20 cellular contexts compared by ENCODE assay signal in genomic region chr13:53238241-53238640, GRCh38.
DNase-seq lines count a peak whose midpoint lies in the region; TF ChIP-seq lines count a peak whose summit lies in the region.
"Had no signal": no experiment of that assay in that cellular context is flagged by ENCODE, and none has a peak within 500 bp of the region (broad histone marks: within the 10 kb centered on the region; RNA-seq: fewer than 3 reads in every experiment).

No MANE protein-coding gene starts in this region.

- H3K36me3 ChIP-seq in thyroid gland, result no peaks in the 10 kb centered on the region
- H3K36me3 ChIP-seq: gastroesophageal sphincter, left ventricle myocardium inferior, right atrium auricular region had no signal

- WGBS in thyroid gland, 2 donors, result 21 to 28% methylated on average over 10 of the region's 10 CpGs

- peak; percentile 30 for DNase-seq in NCI-H748 (lab: John Stamatoyannopoulos, UW; ENCODE audit: unreplicated experiment)
- no peak for DNase-seq in NCI-H748 treated with DMSO at 0.1 percent for 48 hours (lab: John Stamatoyannopoulos, UW)
- peak; percentile 1 for DNase-seq in NCI-H2227 treated with DMSO at 0.1 percent for 48 hours (lab: John Stamatoyannopoulos, UW)
- peak; percentile 1 for DNase-seq in astrocyte of the hippocampus (ENCODE audit: low read depth, low spot score)
- peak; percentile 4 to 16 for DNase-seq in thyroid gland
- DNase-seq in SIG-M5 treated with dmso at 0.1 percent for 504 hours (lab: John Stamatoyannopoulos, UW; ENCODE audit: unreplicated experiment), result no peak
- DNase-seq in stimulated activated CD4-positive, alpha-beta T cell treated with anti-CD3 and anti-CD28 coated beads, Interleukin-15, amount 100 ng/mL, for 24 hours, result no peak
- no peak for DNase-seq in activated T-cell treated with anti-CD3 and anti-CD28 coated beads, Interleukin-2, amount 50 U/mL, for 48 hours
- DNase-seq: activated CD4-positive, alpha-beta T cell treated with anti-CD3 and anti-CD28 coated beads for 1 hour; activated CD8-positive, alpha-beta memory T cell treated with anti-CD3 and anti-CD28 coated beads, Interleukin-2, amount 10 ng/mL, durations not matched to agents 7 days and 5 days; activated naive CD8-positive, alpha-beta T cell treated with anti-CD3 and anti-CD28 coated beads, Interleukin-2, amount 50 U/mL, for 24 hours; DND-41; GOT3; left ventricle myocardium inferior; NCI-H2081 treated with DMSO at 0.1 percent for 48 hours; OCI-M1; stimulated activated naive CD4-positive, alpha-beta T cell; trophoblast cell had no signal

- intact Hi-C loops in thyroid gland (cut with DNase I), result no loop called here

- TF ChIP-seq POLR2A in thyroid gland (IDR thresholded peaks at IDR 0.05), result no peak

- no peaks in the 10 kb centered on the region for H3K27me3 ChIP-seq in thyroid gland
- H3K27me3 ChIP-seq: right atrium auricular region had no signal

- no peak overlapping the region for H3K27ac ChIP-seq in thyroid gland
- H3K27ac ChIP-seq: gastroesophageal sphincter, left ventricle myocardium inferior, right atrium auricular region had no signal

- no peaks in the 10 kb centered on the region for H3K4me1 ChIP-seq in thyroid gland
- H3K4me1 ChIP-seq: gastroesophageal sphincter, left ventricle myocardium inferior, right atrium auricular region had no signal

- no peak overlapping the region for H3K4me3 ChIP-seq in thyroid gland (replicated peaks in 1 of 3)
- H3K4me3 ChIP-seq: gastroesophageal sphincter, left ventricle myocardium inferior, right atrium auricular region had no signal

- TF ChIP-seq CTCF in thyroid gland (IDR thresholded peaks at IDR 0.05), result no peak

- no peaks in the 10 kb centered on the region for H3K9me3 ChIP-seq in thyroid gland
- H3K9me3 ChIP-seq: gastroesophageal sphincter, left ventricle myocardium inferior, right atrium auricular region had no signal

Comparison
In these comparisons a context has a peak if more than half of its experiments do, and no peak if none do; other contexts are left out.
1. DNase-seq: peak in NCI-H748 (single experiment), NCI-H2227 treated with DMSO at 0.1 percent for 48 hours (single experiment), astrocyte of the hippocampus (single experiment) and thyroid gland (2 of 2); none in NCI-H748 treated with DMSO at 0.1 percent for 48 hours (single experiment), SIG-M5 treated with dmso at 0.1 percent for 504 hours (single experiment), stimulated activated CD4-positive, alpha-beta T cell treated with anti-CD3 and anti-CD28 coated beads, Interleukin-15, amount 100 ng/mL, for 24 hours (single experiment) and activated T-cell treated with anti-CD3 and anti-CD28 coated beads, Interleukin-2, amount 50 U/mL, for 48 hours (0 of 2).